In genomic region chr2:207503234-207503633, GRCh38 we compare ENCODE assay signal across 9 cellular contexts. TPM values are rescaled to one million over a fixed set of nuclear protein-coding genes. Genes with fewer than 3 reads are reported as not detected.
DNase-seq lines count a peak whose midpoint lies in the region; ATAC-seq and TF ChIP-seq lines count a peak whose summit lies in the region.
"Had no signal": no experiment of that assay in that cellular context is flagged by ENCODE, and none has a peak within 500 bp of the region (broad histone marks: within the 10 kb centered on the region; RNA-seq: fewer than 3 reads in every experiment).

No MANE protein-coding gene starts in this region.

- peak overlapping the region; percentile 38; the same call in 1 of the 2 replicates for H2BK20ac ChIP-seq in IMR-90 (ENCODE audit: low read depth, low read length)

- peaks cover 3% of the 10 kb centered on the region; the same call in 1 of the 2 replicates for H3K9me1 ChIP-seq in IMR-90 (ENCODE audit: insufficient read depth, low read length)

- 58% methylated on average over 3 of the region's 5 CpGs; no CpG with 5 or more reads in 1 of the 2 experiments for WGBS in IMR-90 (ENCODE audit: extremely low coverage in 2 of 2, insufficient read length in 1 of 2), 2 experiments

- CTCF ChIA-PET in IMR-90 (lab: Yijun Ruan, JAX): no interaction called here

- H3K9me3 ChIP-seq in DOHH2 (ENCODE audit: control insufficient read depth, insufficient read depth, low read length): no peaks in the 10 kb centered on the region
- H3K9me3 ChIP-seq in IMR-90 (ENCODE audit: control insufficient read depth, insufficient read depth, low read length): no peaks in the 10 kb centered on the region

- H3K27ac ChIP-seq in DOHH2 (ENCODE audit: low read depth, low read length) (no peak overlapping the region), IMR-90 (ENCODE audit: insufficient read depth, low read length) (no peak overlapping the region)
- H3K27ac ChIP-seq: VCaP had no signal

- H3K36me3 ChIP-seq in DOHH2 (ENCODE audit: control insufficient read depth, low read length) (no peaks in the 10 kb centered on the region), IMR-90 (ENCODE audit: control insufficient read depth, insufficient read depth, low read length) (no peaks in the 10 kb centered on the region)

- dilution Hi-C loops in IMR-90 (cut with HindIII; ENCODE audit: low sequenced_read_pairs, unreplicated experiment): no loop called here

- H2BK15ac ChIP-seq in IMR-90 (ENCODE audit: low read depth, low read length): peak overlapping the region; percentile 38; the same call in 1 of the 3 replicates

- H3K4me3 ChIP-seq in DOHH2 (ENCODE audit: low read length) (no peak overlapping the region), IMR-90 (ENCODE audit: insufficient read depth, low read depth, low read length) (no peak overlapping the region)

- BruUV-seq in IMR-90 (replicated peaks; lab: Mats Ljungman, UMichigan): no TSS peak

- TF ChIP-seq POLR2A in IMR-90 (IDR thresholded peaks at IDR 0.05; ENCODE audit: low read depth, low read length): no peak

- no peaks in the 10 kb centered on the region for H3K9me2 ChIP-seq in DOHH2 (replicated peaks; ENCODE audit: control insufficient read depth, low read length)

- POLR2A ChIA-PET in IMR-90 (lab: Charles Lee; ENCODE audit: unreplicated experiment): interaction anchor here (1.0 kb wide), 1 partner anchor 27 kb away, joined by 3 read pairs; no protein-coding TSS in a partner anchor

- H2AK5ac ChIP-seq in IMR-90 (ENCODE audit: low read depth, low read length): peak overlapping the region; percentile 18; the same call in 1 of the 2 replicates

- H3K79me2 ChIP-seq in DOHH2 (ENCODE audit: control insufficient read depth, low read length): no peaks in the 10 kb centered on the region

- no peak overlapping the region for H4K8ac ChIP-seq in IMR-90 (ENCODE audit: low read depth in 2 of 2, low read length in 2 of 2)

- H4K91ac ChIP-seq in IMR-90 (ENCODE audit: insufficient read depth, low read depth, low read length): no peak overlapping the region

- H3K4me2 ChIP-seq in DOHH2 (ENCODE audit: low read length) (peak overlapping the region; percentile 37), IMR-90 (ENCODE audit: low read depth, low read length) (no peak overlapping the region)

- H3K4me1 ChIP-seq in DOHH2 (ENCODE audit: control insufficient read depth, low read length): peaks cover 49% of the 10 kb centered on the region
- peaks cover 11% of the 10 kb centered on the region for H3K4me1 ChIP-seq in IMR-90 (ENCODE audit: control insufficient read depth, insufficient read depth, low read length)

- no peak overlapping the region for H3K14ac ChIP-seq in IMR-90 (replicated peaks; ENCODE audit: low read depth, low read length)

- DNase-seq in IMR-90: no peak
- DNase-seq in left ventricle myocardium superior: peak; percentile 57
- no peak for DNase-seq in G401 (ENCODE audit: low spot score)
- DNase-seq in NCI-H1105 treated with DMSO at 0.1 percent for 48 hours (lab: John Stamatoyannopoulos, UW): no peak
- no peak for DNase-seq in activated CD4-positive, alpha-beta T cell treated with anti-CD3 and anti-CD28 coated beads for 4 hours
- no peak for DNase-seq in midbrain (lab: John Stamatoyannopoulos, UW)

- no peak overlapping the region for H3K23ac ChIP-seq in IMR-90 (ENCODE audit: low read depth, low read length)

- H3K9ac ChIP-seq in IMR-90 (ENCODE audit: low read depth, low read length): no peak overlapping the region

- peak overlapping the region; percentile 4 for H2AFZ ChIP-seq in IMR-90 (replicated peaks; ENCODE audit: low read length, poor library complexity)

- no peak overlapping the region for H3K56ac ChIP-seq in IMR-90 (ENCODE audit: extremely low read depth, insufficient read depth, low read length)

- no peak overlapping the region for H4K5ac ChIP-seq in IMR-90 (ENCODE audit: low read depth, low read length)

- no peak overlapping the region for H2BK5ac ChIP-seq in IMR-90 (ENCODE audit: low read depth, low read length, poor library complexity, severe bottlenecking)

- H3K79me1 ChIP-seq in IMR-90 (ENCODE audit: low read depth in 1 of 2, low read length in 2 of 2): no peaks in the 10 kb centered on the region

- H3K27me3 ChIP-seq in DOHH2 (ENCODE audit: control insufficient read depth, low read length) (peaks cover 22% of the 10 kb centered on the region; the same call in 1 of the 2 replicates), IMR-90 (ENCODE audit: control insufficient read depth, insufficient read depth, low read length) (no peaks in the 10 kb centered on the region)

- no peak overlapping the region for H2BK120ac ChIP-seq in IMR-90 (ENCODE audit: low read depth, low read length)

- no peak overlapping the region; the same call in 1 of the 2 replicates for H3K18ac ChIP-seq in IMR-90 (ENCODE audit: low read depth, low read length)

- no peak overlapping the region for H2AK9ac ChIP-seq in IMR-90 (replicated peaks; ENCODE audit: low read depth, low read length, poor library complexity)

- no peaks in the 10 kb centered on the region for H4K20me1 ChIP-seq in DOHH2 (ENCODE audit: control insufficient read depth, insufficient read depth, low read depth, low read length)
- no peaks in the 10 kb centered on the region for H4K20me1 ChIP-seq in IMR-90 (ENCODE audit: insufficient read depth, low read length)

- no peaks in the 10 kb centered on the region for H3F3A ChIP-seq in DOHH2 (ENCODE audit: control insufficient read depth, insufficient read depth)

- intact Hi-C loops in IMR-90 (cut with micrococcal nuclease): no loop called here
- intact Hi-C loops in left ventricle myocardium superior (cut with micrococcal nuclease): no loop called here

- TF ChIP-seq CTCF in DOHH2 (IDR thresholded peaks at IDR 0.05; ENCODE audit: low read depth, low read length, poor library complexity, severe bottlenecking) (no peak), IMR-90 (conservative IDR thresholded peaks at IDR 0.05; ENCODE audit: low read depth, low read length) (no peak)

- in situ Hi-C loops in IMR-90 (cut with MboI; ENCODE audit: low sequenced_read_pairs): no loop called here
- in situ Hi-C loops in G401 (cut with HindIII; ENCODE audit: low sequenced_read_pairs): no loop called here

- no peak for TF ChIP-seq RAD21 in IMR-90 (IDR thresholded peaks at IDR 0.05; ENCODE audit: low read length)

- H3K4ac ChIP-seq in IMR-90 (ENCODE audit: low read depth, low read length): no peak overlapping the region

- ATAC-seq in GM21515 (IDR thresholded peaks at IDR 0.05; ENCODE audit: unreplicated experiment) (peak; percentile 59), IMR-90 (ENCODE audit: low read depth) (no peak), left ventricle myocardium superior (peak; percentile 57)

TF ChIP-seq in IMR-90, 13 proteins besides CTCF, POLR2A, EP300 and RAD21:
- TF ChIP-seq MAFK (IDR thresholded peaks at IDR 0.05; ENCODE audit: low read depth, low read length): no peak
- no peak for TF ChIP-seq RCOR1 (IDR thresholded peaks at IDR 0.05; ENCODE audit: insufficient replicate concordance, low read length)
- TF ChIP-seq BHLHE40 (IDR thresholded peaks at IDR 0.05; ENCODE audit: low read depth, low read length): no peak
- no peak for TF ChIP-seq CEBPB (IDR thresholded peaks at IDR 0.05; ENCODE audit: low read depth, low read length)
- TF ChIP-seq NFE2L2 (IDR thresholded peaks at IDR 0.05; ENCODE audit: low read depth, low read length): no peak
- TF ChIP-seq USF2 (IDR thresholded peaks at IDR 0.05; ENCODE audit: low read depth, low read length): no peak
- no peak for TF ChIP-seq ELK1 (IDR thresholded peaks at IDR 0.05; ENCODE audit: borderline replicate concordance, low read depth, low read length)
- TF ChIP-seq MXI1 (IDR thresholded peaks at IDR 0.05; ENCODE audit: borderline replicate concordance, low read depth, low read length): no peak
- no peak for TF ChIP-seq CHD1 (IDR thresholded peaks at IDR 0.05; ENCODE audit: low read depth, low read length)
- TF ChIP-seq FOS (IDR thresholded peaks at IDR 0.05; ENCODE audit: low read depth, low read length): no peak
- no peak for TF ChIP-seq RFX5 (IDR thresholded peaks at IDR 0.05; ENCODE audit: low read depth, low read length)
- TF ChIP-seq SMC3 (IDR thresholded peaks at IDR 0.05; ENCODE audit: low read depth, low read length): no peak
TF ChIP-seq in IMR-90: peak in this region for 0.

RNA-seq across cellular contexts. Expression of gene CREB1, which starts 26.5 kb away (rescaled TPM):
- total RNA-seq in IMR-90 (2012; rRNA removed): 71.9 and 94.5 TPM in 2 replicates
- polyA plus RNA-seq in IMR-90 (2012; rRNA removed): 22.4 and 25.6 TPM in 2 replicates
- polyA plus RNA-seq in IMR-90 (2012; cell fraction: cytosol; rRNA removed): 3.7 and 7.5 TPM in 2 replicates
- 5.5 and 24.0 TPM in 2 replicates for polyA plus RNA-seq in IMR-90 (2012; cell fraction: nucleus; rRNA removed; ENCODE audit: low replicate concordance)
- total RNA-seq in left ventricle myocardium superior: 51.0 TPM
- 42.5 and 60.0 TPM in 2 replicates for total RNA-seq in G401 (2014; rRNA removed; shearing (Covaris generic))
